In the genomic region with DNA sequence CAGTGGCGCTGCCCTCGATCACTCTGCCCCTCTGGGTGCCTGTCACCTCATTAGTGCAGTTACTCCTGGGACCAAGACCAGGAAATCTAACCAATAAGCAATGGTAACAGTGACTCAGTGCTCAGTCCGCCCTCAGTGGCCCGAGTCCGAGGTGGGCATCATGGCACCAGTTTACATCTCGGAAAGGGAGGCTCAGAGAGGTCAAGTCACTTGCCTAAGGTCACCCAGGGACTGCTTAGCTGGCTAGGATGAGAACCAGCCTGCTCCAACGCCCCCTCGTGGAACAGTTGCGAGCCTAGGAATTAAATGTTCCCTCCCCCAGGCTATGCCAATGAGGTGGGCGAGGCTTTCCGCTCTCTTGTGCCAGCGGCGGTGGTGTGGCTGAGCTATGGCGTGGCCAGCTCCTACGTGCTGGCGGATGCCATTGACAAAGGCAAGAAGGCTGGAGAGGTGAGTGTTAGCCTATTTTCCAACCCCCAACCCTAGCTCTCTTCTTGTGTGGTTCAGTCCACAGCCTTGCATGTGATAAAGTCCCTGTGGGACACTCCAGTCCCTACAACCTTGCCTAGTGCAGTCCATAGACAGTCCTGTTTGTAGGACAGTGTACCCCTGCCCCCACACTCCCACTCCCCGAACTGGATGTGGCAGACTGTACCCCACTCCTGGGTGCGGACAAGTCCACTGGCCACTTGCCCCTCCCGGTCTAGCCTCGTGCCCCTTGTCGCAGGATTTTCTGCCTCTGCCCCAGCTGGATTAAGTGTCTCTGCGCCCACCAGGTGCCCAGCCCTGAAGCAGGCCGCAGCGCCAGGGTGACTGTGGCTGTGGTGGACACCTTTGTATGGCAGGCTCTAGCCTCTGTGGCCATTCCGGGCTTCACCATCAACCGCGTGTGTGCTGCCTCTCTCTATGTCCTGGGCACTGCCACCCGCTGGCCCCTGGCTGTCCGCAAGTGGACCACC, we compare ENCODE assay signal across 8 cellular contexts. TPM values are rescaled to one million over a fixed set of nuclear protein-coding genes. Genes with fewer than 3 reads are reported as not detected.
DNase-seq lines count a peak whose midpoint lies in the region; ATAC-seq and TF ChIP-seq lines count a peak whose summit lies in the region.

No MANE protein-coding gene starts in this region.

- H3K36me3 Mint-ChIP-seq in CD4-positive, CD25-positive, alpha-beta regulatory T cell: peaks cover 8% of the 10 kb centered on the region
- H3K36me3 Mint-ChIP-seq in IgD-negative memory B cell: no peaks in the 10 kb centered on the region
- peaks cover 11% of the 10 kb centered on the region for H3K36me3 Mint-ChIP-seq in activated T-cell treated with anti-CD3 and anti-CD28 coated beads, Interleukin-2, amount 50 U/mL, for 4 hours (ENCODE audit: insufficient read depth)
- H3K36me3 Mint-ChIP-seq in naive B cell: no peaks in the 10 kb centered on the region

- H3K27ac Mint-ChIP-seq in CD4-positive, CD25-positive, alpha-beta regulatory T cell: peak overlapping the region; percentile 91 to 99 (median 98)
- H3K27ac Mint-ChIP-seq in IgD-negative memory B cell (peak overlapping the region; percentile 81 to 99 (median 95)), naive B cell (peak overlapping the region in 5 of 6 donors; percentile 44 to 90 (median 78))

- H3K27me3 Mint-ChIP-seq in CD4-positive, CD25-positive, alpha-beta regulatory T cell: no peaks in the 10 kb centered on the region
- no peaks in the 10 kb centered on the region for H3K27me3 Mint-ChIP-seq in IgD-negative memory B cell
- no peaks in the 10 kb centered on the region for H3K27me3 Mint-ChIP-seq in activated T-cell treated with anti-CD3 and anti-CD28 coated beads, Interleukin-2, amount 50 U/mL, for 4 hours (ENCODE audit: low read depth)
- H3K27me3 Mint-ChIP-seq in naive B cell: no peaks in the 10 kb centered on the region

- peak; percentile 78 to 89 (median 86) for DNase-seq in CD4-positive, CD25-positive, alpha-beta regulatory T cell
- DNase-seq in activated T-cell treated with anti-CD3 and anti-CD28 coated beads, Interleukin-2, amount 50 U/mL, for 4 hours: peak; percentile 83
- peak; percentile 59 for DNase-seq in naive B cell
- DNase-seq in stimulated activated CD8-positive, alpha-beta memory T cell treated with anti-CD3 and anti-CD28 coated beads, Interleukin-7, amount 100 ng/mL, for 48 hours (ENCODE audit: extremely low read depth in 1 of 2, low read depth in 1 of 2): peak; percentile 69 to 88

- H3K27me3 ChIP-seq in CD4-positive, CD25-positive, alpha-beta regulatory T cell (ENCODE audit: control insufficient read depth, insufficient read depth, low read length): no peaks in the 10 kb centered on the region

- peak overlapping the region; percentile 91 to 99 (median 95) for H3K4me3 Mint-ChIP-seq in CD4-positive, CD25-positive, alpha-beta regulatory T cell
- peak overlapping the region; percentile 91 to 96 (median 96) for H3K4me3 Mint-ChIP-seq in IgD-negative memory B cell
- peak overlapping the region; percentile 93 for H3K4me3 Mint-ChIP-seq in activated T-cell treated with anti-CD3 and anti-CD28 coated beads, Interleukin-2, amount 50 U/mL, for 4 hours
- peak overlapping the region; percentile 91 to 99 (median 98) for H3K4me3 Mint-ChIP-seq in naive B cell

- no peaks in the 10 kb centered on the region for H3K9me3 Mint-ChIP-seq in CD4-positive, CD25-positive, alpha-beta regulatory T cell
- H3K9me3 Mint-ChIP-seq in IgD-negative memory B cell: no peaks in the 10 kb centered on the region
- no peaks in the 10 kb centered on the region for H3K9me3 Mint-ChIP-seq in activated T-cell treated with anti-CD3 and anti-CD28 coated beads, Interleukin-2, amount 50 U/mL, for 4 hours
- H3K9me3 Mint-ChIP-seq in naive B cell: no peaks in the 10 kb centered on the region

- H3K36me3 ChIP-seq in CD4-positive, CD25-positive, alpha-beta regulatory T cell (ENCODE audit: control insufficient read depth, insufficient read depth, low read length): peaks cover 7% of the 10 kb centered on the region

- peaks cover 11 to 60% (median 34%) of the 10 kb centered on the region in 4 donors for H3K4me1 Mint-ChIP-seq in CD4-positive, CD25-positive, alpha-beta regulatory T cell
- H3K4me1 Mint-ChIP-seq in IgD-negative memory B cell (peaks cover 21 to 30% (median 28%) of the 10 kb centered on the region in 3 donors), naive B cell (peaks cover 35 to 52% (median 48%) of the 10 kb centered on the region in 3 donors)
- H3K4me1 Mint-ChIP-seq in activated T-cell treated with anti-CD3 and anti-CD28 coated beads, Interleukin-2, amount 50 U/mL, for 4 hours (ENCODE audit: low read depth): peaks cover 43% of the 10 kb centered on the region

- ATAC-seq in CD4-positive, CD25-positive, alpha-beta regulatory T cell (ENCODE audit: low read depth in 2 of 2): peak; percentile 26 to 35
- ATAC-seq in activated T-cell treated with anti-CD3 and anti-CD28 coated beads, Interleukin-2, amount 50 U/mL, for 4 hours: peak; percentile 34 to 47
- peak; percentile 40 for ATAC-seq in esophagus mucosa
- peak; percentile 20 to 22 for ATAC-seq in naive B cell (ENCODE audit: low read depth in 2 of 2)
- ATAC-seq in HG03108 (IDR thresholded peaks at IDR 0.05; ENCODE audit: unreplicated experiment): no peak

- peak overlapping the region; percentile 95 for H3K27ac ChIP-seq in CD4-positive, CD25-positive, alpha-beta regulatory T cell (ENCODE audit: insufficient read depth, low read length, poor library complexity, severe bottlenecking)

- peaks cover 46% of the 10 kb centered on the region for H3K4me1 ChIP-seq in CD4-positive, CD25-positive, alpha-beta regulatory T cell (ENCODE audit: control insufficient read depth, insufficient read depth, low read length, poor library complexity, severe bottlenecking)

- H3K4me3 ChIP-seq in CD4-positive, CD25-positive, alpha-beta regulatory T cell (ENCODE audit: low read depth, low read length): peak overlapping the region; percentile 83

- H3K9me3 ChIP-seq in CD4-positive, CD25-positive, alpha-beta regulatory T cell (ENCODE audit: control insufficient read depth in 2 of 2, low read length in 2 of 2): no peaks in the 10 kb centered on the region

TF ChIP-seq in PFSK-1, 5 proteins besides CTCF, POLR2A, EP300 and RAD21:
- no peak for TF ChIP-seq TAF1 (IDR thresholded peaks at IDR 0.05; ENCODE audit: borderline replicate concordance, insufficient read depth, low read length)
- TF ChIP-seq FOXP2 (optimal IDR thresholded peaks at IDR 0.05; ENCODE audit: borderline replicate concordance, extremely low read depth, extremely low read length, insufficient read depth): peak; percentile 18

RNA-seq across cellular contexts. Expression of gene MTFP1, which starts 1.1 kb away (rescaled TPM):
- total RNA-seq in CD4-positive, CD25-positive, alpha-beta regulatory T cell: 111 TPM
- polyA plus RNA-seq in CD4-positive, CD25-positive, alpha-beta regulatory T cell: 10 to 100 TPM; 38.3 to 48.9 (median 43.8) TPM
- 27.8 TPM for polyA plus RNA-seq in IgD-negative memory B cell
- polyA plus RNA-seq in PFSK-1 (2012; ENCODE audit: insufficient read length, low read depth): 48.7 TPM
- total RNA-seq in activated T-cell treated with anti-CD3 and anti-CD28 coated beads, Interleukin-2, amount 50 U/mL, for 4 hours: 100 to 1,000 TPM in 1 of 3 donors, 10 to 100 TPM in 2; 97.0 to 113 (median 99.9) TPM
- 14.1 TPM for total RNA-seq in esophagus mucosa
- 10 to 100 TPM in 4 of 6 donors, 1 to 10 TPM in 2; 2.6 to 18.0 (median 13.2) TPM for polyA plus RNA-seq in naive B cell (ENCODE audit: low read depth in 6 of 6)

RNA-seq across cellular contexts. Expression of gene SEC14L2, which starts 29.9 kb away (rescaled TPM):
- total RNA-seq in CD4-positive, CD25-positive, alpha-beta regulatory T cell: 69.0 TPM
- 1 to 10 TPM; 3.1 to 5.8 (median 3.7) TPM for polyA plus RNA-seq in CD4-positive, CD25-positive, alpha-beta regulatory T cell
- polyA plus RNA-seq in IgD-negative memory B cell: 1.1 TPM
- 5.4 TPM for polyA plus RNA-seq in PFSK-1 (2012; ENCODE audit: insufficient read length, low read depth)
- 10 to 100 TPM; 10.4 to 13.2 (median 12.5) TPM for total RNA-seq in activated T-cell treated with anti-CD3 and anti-CD28 coated beads, Interleukin-2, amount 50 U/mL, for 4 hours
- total RNA-seq in esophagus mucosa: 19.9 TPM
- 1 to 10 TPM in 3 of 6 donors, under 1 TPM in 3; 0.60 to 2.6 (median 1.0) TPM for polyA plus RNA-seq in naive B cell (ENCODE audit: low read depth in 6 of 6)

RNA-seq across cellular contexts. Expression of gene RNF215, which starts 39.5 kb away (rescaled TPM):
- total RNA-seq in CD4-positive, CD25-positive, alpha-beta regulatory T cell: 13.1 TPM
- polyA plus RNA-seq in CD4-positive, CD25-positive, alpha-beta regulatory T cell: under 1 TPM; 0.23 to 0.50 (median 0.42) TPM
- polyA plus RNA-seq in IgD-negative memory B cell: 0.20 TPM
- 30.1 TPM for polyA plus RNA-seq in PFSK-1 (2012; ENCODE audit: insufficient read length, low read depth)
- total RNA-seq in activated T-cell treated with anti-CD3 and anti-CD28 coated beads, Interleukin-2, amount 50 U/mL, for 4 hours: 1 to 10 TPM; 3.9 to 5.1 (median 4.4) TPM
- total RNA-seq in esophagus mucosa: 4.8 TPM
- polyA plus RNA-seq in naive B cell (ENCODE audit: low read depth in 6 of 6): 1 to 10 TPM in 1 of 6 donors, under 1 TPM in 4, not detected in 1; 0.30 to 1.0 (median 0.95) TPM

RNA-seq across cellular contexts. Expression of gene SEC14L3, which starts 45.1 kb away (rescaled TPM):
- total RNA-seq in CD4-positive, CD25-positive, alpha-beta regulatory T cell: not detected
- polyA plus RNA-seq in CD4-positive, CD25-positive, alpha-beta regulatory T cell: not detected
- not detected for polyA plus RNA-seq in IgD-negative memory B cell
- not detected for polyA plus RNA-seq in PFSK-1 (2012; ENCODE audit: insufficient read length, low read depth)
- not detected for total RNA-seq in activated T-cell treated with anti-CD3 and anti-CD28 coated beads, Interleukin-2, amount 50 U/mL, for 4 hours
- not detected for total RNA-seq in esophagus mucosa
- not detected for polyA plus RNA-seq in naive B cell (ENCODE audit: low read depth in 6 of 6)
